ENCODE assay signal across 13 cellular contexts in genomic region chr4:186701788-186702187, GRCh38. TPM values are rescaled to one million over a fixed set of nuclear protein-coding genes. Genes with fewer than 3 reads are reported as not detected.
DNase-seq lines count a peak whose midpoint lies in the region; ATAC-seq and TF ChIP-seq lines count a peak whose summit lies in the region.
"Had no signal": no experiment of that assay in that cellular context is flagged by ENCODE, and none has a peak within 500 bp of the region (broad histone marks: within the 10 kb centered on the region; RNA-seq: fewer than 3 reads in every experiment).

No MANE protein-coding gene starts in this region.

- peaks cover 0 to 5% of the 10 kb centered on the region in 2 donors for H3K36me3 Mint-ChIP-seq in activated naive CD4-positive, alpha-beta T cell treated with anti-CD3 and anti-CD28 coated beads, Interleukin-2, amount 50 U/mL, for 72 hours
- H3K36me3 Mint-ChIP-seq: IgD-negative memory B cell; natural killer cell treated with Interleukin-12 subunit alpha and Interleukin-12 subunit beta and Interleukin-15 and Interleukin-18, amount 100 ng/mL, for 72 hours; T-cell had no signal

- H3K4me1 ChIP-seq in A673 (ENCODE audit: insufficient read depth, low read length, poor library complexity, severe bottlenecking), result peaks cover 49% of the 10 kb centered on the region
- peaks cover 0 to 74% (median 16%) of the 10 kb centered on the region in 3 donors for H3K4me1 ChIP-seq in gastroesophageal sphincter
- peaks cover 15% of the 10 kb centered on the region for H3K4me1 ChIP-seq in prostate gland (replicated peaks)

- H3K27ac ChIP-seq in A673 (ENCODE audit: low read depth, low read length, poor library complexity, severe bottlenecking), result peak overlapping the region; percentile 65
- H3K27ac ChIP-seq in VCaP, result peak overlapping the region; percentile 53; the same call in 1 of the 2 replicates
- peak overlapping the region; percentile 2 to 85 (median 80) for H3K27ac ChIP-seq in gastroesophageal sphincter
- H3K27ac ChIP-seq in prostate gland, result peak overlapping the region; percentile 34 to 64
- H3K27ac ChIP-seq: foreskin keratinocyte had no signal

- H3K27ac Mint-ChIP-seq in activated naive CD4-positive, alpha-beta T cell treated with anti-CD3 and anti-CD28 coated beads, Interleukin-2, amount 50 U/mL, for 72 hours, result no peak overlapping the region
- H3K27ac Mint-ChIP-seq: IgD-negative memory B cell; natural killer cell treated with Interleukin-12 subunit alpha and Interleukin-12 subunit beta and Interleukin-15 and Interleukin-18, amount 100 ng/mL, for 72 hours; T-cell had no signal

- DNase-seq in A673 (ENCODE audit: low spot score) (no peak), prostate gland (ENCODE audit: low spot score) (no peak), SW 1271 (lab: John Stamatoyannopoulos, UW) (no peak), HuH-7 (ENCODE audit: low spot score) (no peak)
- no peak for DNase-seq in activated naive CD4-positive, alpha-beta T cell treated with anti-CD3 and anti-CD28 coated beads, Interleukin-2, amount 50 U/mL, for 72 hours (ENCODE audit: low spot score in 2 of 2)
- DNase-seq: activated CD4-positive, alpha-beta T cell treated with anti-CD3 and anti-CD28 coated beads for 4 hours; foreskin keratinocyte; T-cell had no signal

- WGBS in gastroesophageal sphincter (ENCODE audit: low coverage in 1 of 2), 2 donors, result 38 to 66% methylated on average over 1 to 3 of the region's 12 CpGs
- WGBS in prostate gland, result 63% methylated on average over 12 of the region's 12 CpGs

- intact Hi-C loops in A673 (cut with micrococcal nuclease; ENCODE audit: unreplicated experiment) (no loop called here), prostate gland (cut with DNase I) (no loop called here)

- CTCF ChIA-PET in A673 (lab: Charles Lee), result no interaction called here

- no TSS peak for BruUV-seq in A673 (replicated peaks; lab: Mats Ljungman, UMichigan)

- no peaks in the 10 kb centered on the region for H3K9me3 ChIP-seq in A673 (ENCODE audit: low read depth, low read length, poor library complexity, severe bottlenecking)
- H3K9me3 ChIP-seq in gastroesophageal sphincter, result no peaks in the 10 kb centered on the region
- H3K9me3 ChIP-seq in prostate gland, result no peaks in the 10 kb centered on the region

- POLR2A ChIA-PET in A673 (lab: Charles Lee; ENCODE audit: low non-redundant PET), result no interaction called here

- ATAC-seq in gastroesophageal sphincter, result no peak
- ATAC-seq in activated naive CD4-positive, alpha-beta T cell treated with anti-CD3 and anti-CD28 coated beads, Interleukin-2, amount 50 U/mL, for 72 hours, result no peak
- no peak for ATAC-seq in HG02642 (IDR thresholded peaks at IDR 0.05; ENCODE audit: poor library complexity, unreplicated experiment)
- ATAC-seq: foreskin keratinocyte; natural killer cell treated with Interleukin-12 subunit alpha and Interleukin-12 subunit beta and Interleukin-15 and Interleukin-18, amount 100 ng/mL, for 72 hours; T-cell had no signal

- H3K4me3 ChIP-seq in A673 (ENCODE audit: low read depth, low read length, poor library complexity, severe bottlenecking) (no peak overlapping the region), gastroesophageal sphincter (peak overlapping the region in 1 of 2 donors; percentile 24), prostate gland (no peak overlapping the region)

- TF ChIP-seq CTCF in A673 (conservative IDR thresholded peaks at IDR 0.05; ENCODE audit: low read depth, low read length), result no peak
- TF ChIP-seq CTCF in VCaP (conservative IDR thresholded peaks at IDR 0.05), result no peak
- no peak for TF ChIP-seq CTCF in gastroesophageal sphincter (IDR thresholded peaks at IDR 0.05)
- no peak for TF ChIP-seq CTCF in prostate gland (IDR thresholded peaks at IDR 0.05)

- no peaks in the 10 kb centered on the region for H3K27me3 ChIP-seq in A673 (replicated peaks; ENCODE audit: insufficient read depth, low read depth, low read length, poor library complexity)
- no peaks in the 10 kb centered on the region for H3K27me3 ChIP-seq in gastroesophageal sphincter
- no peaks in the 10 kb centered on the region for H3K27me3 ChIP-seq in prostate gland (replicated peaks; ENCODE audit: insufficient read depth)
- H3K27me3 ChIP-seq: foreskin keratinocyte had no signal

- H3K36me3 ChIP-seq in A673 (ENCODE audit: insufficient read depth, low read length, poor library complexity, severe bottlenecking) (peaks cover 8% of the 10 kb centered on the region), gastroesophageal sphincter (peaks cover 0 to 6% of the 10 kb centered on the region in 2 donors), prostate gland (no peaks in the 10 kb centered on the region)

- peaks cover 6 to 17% of the 10 kb centered on the region in 2 donors for H3K9me3 Mint-ChIP-seq in activated naive CD4-positive, alpha-beta T cell treated with anti-CD3 and anti-CD28 coated beads, Interleukin-2, amount 50 U/mL, for 72 hours

- TF ChIP-seq POLR2A in gastroesophageal sphincter (IDR thresholded peaks at IDR 0.05), result no peak
- TF ChIP-seq POLR2A in prostate gland (IDR thresholded peaks at IDR 0.05), result no peak

- no peak for TF ChIP-seq EP300 in gastroesophageal sphincter (IDR thresholded peaks at IDR 0.05)

RNA-seq across cellular contexts. Expression of gene FAT1, which starts 21.9 kb away (rescaled TPM):
- total RNA-seq in A673 (2021) (99.3 and 107 TPM in 2 replicates), gastroesophageal sphincter (100 to 1,000 TPM in 3 of 4 donors, 10 to 100 TPM in 1; 84.4 to 279 (median 154) TPM), prostate gland (100 to 1,000 TPM; 175 to 215 TPM)
- total RNA-seq in activated naive CD4-positive, alpha-beta T cell treated with anti-CD3 and anti-CD28 coated beads, Interleukin-2, amount 50 U/mL, for 72 hours, result under 1 TPM in 1 of 2 donors, not detected in 1; 0.02 TPM
- total RNA-seq: natural killer cell treated with Interleukin-12 subunit alpha and Interleukin-12 subunit beta and Interleukin-15 and Interleukin-18, amount 100 ng/mL, for 72 hours had no signal

Comparison
In these comparisons a context has a peak if more than half of its experiments do, and no peak if none do; other contexts are left out.
1. RNA of gene FAT1, which starts 21.9 kb away (total RNA-seq): 175 to 215 TPM in prostate gland, 84.4 to 279 TPM in gastroesophageal sphincter and 99.3 to 107 TPM in A673; 0.02 TPM in activated naive CD4-positive, alpha-beta T cell treated with anti-CD3 and anti-CD28 coated beads, Interleukin-2, amount 50 U/mL, for 72 hours; every median in the first group is over 10 times any median in the second.
2. Peak in every context shown above with its lines, with median percentiles within 50 percentile points of each other: H3K27ac ChIP-seq.